ENCODE assay signal across 23 cellular contexts in genomic region chr3:39262842-39263241, GRCh38. TPM values are rescaled to one million over a fixed set of nuclear protein-coding genes. Genes with fewer than 3 reads are reported as not detected.
DNase-seq lines count a peak whose midpoint lies in the region; ATAC-seq lines count a peak whose summit lies in the region.
"Had no signal": no experiment of that assay in that cellular context is flagged by ENCODE, and none has a peak within 500 bp of the region (broad histone marks: within the 10 kb centered on the region; RNA-seq: fewer than 3 reads in every experiment).

No MANE protein-coding gene starts in this region.

- peaks cover 7% of the 10 kb centered on the region for H3K27me3 Mint-ChIP-seq in stimulated activated naive CD8-positive, alpha-beta T cell treated with anti-CD3 and anti-CD28 coated beads, Interleukin-15, Interleukin-2, amounts not matched to agents 100 ng/mL and 50 ng/mL, for 24 hours
- H3K27me3 Mint-ChIP-seq in central memory CD8-positive, alpha-beta T cell, result no peaks in the 10 kb centered on the region
- no peaks in the 10 kb centered on the region for H3K27me3 Mint-ChIP-seq in natural killer cell treated with Interleukin-12 subunit alpha and Interleukin-12 subunit beta and Interleukin-15 and Interleukin-18, amount 100 ng/mL, for 72 hours

- no peak overlapping the region for H3K4me2 ChIP-seq in trophoblast cell (ENCODE audit: low read length)

- H2BK12ac ChIP-seq in trophoblast cell (ENCODE audit: low read length), result no peak overlapping the region

- H3K14ac ChIP-seq in trophoblast cell (ENCODE audit: low read length), result no peak overlapping the region

- H3K4me3 ChIP-seq in trophoblast cell (ENCODE audit: low read depth, low read length) (no peak overlapping the region), MG63 (no peak overlapping the region)

- no peak overlapping the region for H2BK5ac ChIP-seq in trophoblast cell (ENCODE audit: low read depth, low read length, poor library complexity)

- H3K27ac Mint-ChIP-seq in stimulated activated naive CD8-positive, alpha-beta T cell treated with anti-CD3 and anti-CD28 coated beads, Interleukin-15, Interleukin-2, amounts not matched to agents 100 ng/mL and 50 ng/mL, for 24 hours, result peak overlapping the region; percentile 18
- H3K27ac Mint-ChIP-seq in central memory CD8-positive, alpha-beta T cell (ENCODE audit: low read depth), result peak overlapping the region; percentile 88
- peak overlapping the region; percentile 94 to 97 for H3K27ac Mint-ChIP-seq in natural killer cell treated with Interleukin-12 subunit alpha and Interleukin-12 subunit beta and Interleukin-15 and Interleukin-18, amount 100 ng/mL, for 72 hours

- no peak overlapping the region for H3K9ac ChIP-seq in trophoblast cell (ENCODE audit: low read length)

- H2AK5ac ChIP-seq in trophoblast cell (ENCODE audit: low read length), result no peak overlapping the region

- no peak overlapping the region for H2BK120ac ChIP-seq in trophoblast cell (ENCODE audit: insufficient read depth, low read length, poor library complexity)

- H4K12ac ChIP-seq in trophoblast cell (ENCODE audit: low read depth, low read length), result no peak overlapping the region

- H3K4ac ChIP-seq in trophoblast cell (ENCODE audit: low read depth, low read length), result no peak overlapping the region

- no peak overlapping the region for H3K27ac ChIP-seq in trophoblast cell (ENCODE audit: low read depth, low read length)
- H3K27ac ChIP-seq: C4-2B had no signal

- no peak for DNase-seq in stimulated activated naive CD8-positive, alpha-beta T cell treated with anti-CD3 and anti-CD28 coated beads, Interleukin-15, Interleukin-2, amounts not matched to agents 100 U/mL and 50 U/mL, for 24 hours
- DNase-seq in central memory CD8-positive, alpha-beta T cell (ENCODE audit: low spot score in 2 of 2), result no peak
- DNase-seq in natural killer cell treated with Interleukin-12 subunit alpha and Interleukin-12 subunit beta and Interleukin-15 and Interleukin-18, amount 100 ng/mL, for 72 hours (ENCODE audit: low spot score), result no peak
- DNase-seq in trophoblast cell, result no peak
- DNase-seq in MG63, result no peak
- no peak for DNase-seq in activated effector memory CD4-positive, alpha-beta T cell treated with Interleukin-2 at 50 U/mL for 16 hours
- DNase-seq: AML-193; DMS79; MV-4-11; NCI-H1105 treated with DMSO at 0.1 percent for 48 hours; NCI-H1694; NCI-H2081; NCI-H2171; NCI-H345; NCI-H524; NCI-H774; NK-92 treated with Interleukin-12 subunit alpha and Interleukin-12 subunit beta, amount 100 ng/mL, for 24 hours had no signal

- no peak overlapping the region for H4K91ac ChIP-seq in trophoblast cell (ENCODE audit: low read depth, low read length)

- H3K27me3 ChIP-seq in trophoblast cell (ENCODE audit: insufficient read depth, low read length), result no peaks in the 10 kb centered on the region
- H3K27me3 ChIP-seq in MG63, result no peaks in the 10 kb centered on the region

- H3K36me3 ChIP-seq in trophoblast cell (ENCODE audit: control insufficient read depth in 1 of 2, insufficient read depth in 2 of 2, low read length in 2 of 2), result no peaks in the 10 kb centered on the region
- no peaks in the 10 kb centered on the region for H3K36me3 ChIP-seq in MG63

- no peak for ATAC-seq in stimulated activated naive CD8-positive, alpha-beta T cell treated with anti-CD3 and anti-CD28 coated beads, Interleukin-15, Interleukin-2, amounts not matched to agents 100 U/mL and 50 U/mL, for 24 hours
- no peak for ATAC-seq in central memory CD8-positive, alpha-beta T cell (replicated peaks; ENCODE audit: extremely low read depth, poor library complexity, severe bottlenecking)
- no peak for ATAC-seq in natural killer cell treated with Interleukin-12 subunit alpha and Interleukin-12 subunit beta and Interleukin-15 and Interleukin-18, amount 100 ng/mL, for 72 hours
- ATAC-seq: Panc1 had no signal

- peaks cover 92% of the 10 kb centered on the region for H3K4me1 Mint-ChIP-seq in stimulated activated naive CD8-positive, alpha-beta T cell treated with anti-CD3 and anti-CD28 coated beads, Interleukin-15, Interleukin-2, amounts not matched to agents 100 ng/mL and 50 ng/mL, for 24 hours (ENCODE audit: low read depth)
- H3K4me1 Mint-ChIP-seq in central memory CD8-positive, alpha-beta T cell, result peaks cover 74% of the 10 kb centered on the region
- H3K4me1 Mint-ChIP-seq in natural killer cell treated with Interleukin-12 subunit alpha and Interleukin-12 subunit beta and Interleukin-15 and Interleukin-18, amount 100 ng/mL, for 72 hours (ENCODE audit: low read depth in 2 of 2), result peaks cover 74 to 78% of the 10 kb centered on the region in 2 donors

- no peaks in the 10 kb centered on the region for H3K79me1 ChIP-seq in trophoblast cell (ENCODE audit: low read length)

- H3K9me3 Mint-ChIP-seq in stimulated activated naive CD8-positive, alpha-beta T cell treated with anti-CD3 and anti-CD28 coated beads, Interleukin-15, Interleukin-2, amounts not matched to agents 100 ng/mL and 50 ng/mL, for 24 hours, result peaks cover 5% of the 10 kb centered on the region
- H3K9me3 Mint-ChIP-seq in central memory CD8-positive, alpha-beta T cell, result no peaks in the 10 kb centered on the region
- H3K9me3 Mint-ChIP-seq in natural killer cell treated with Interleukin-12 subunit alpha and Interleukin-12 subunit beta and Interleukin-15 and Interleukin-18, amount 100 ng/mL, for 72 hours, result peaks cover 4% of the 10 kb centered on the region

- no CpG with 5 or more reads among the region's 8 CpGs for WGBS in trophoblast cell (ENCODE audit: extremely low coverage, insufficient coverage, insufficient read length)

- no peak overlapping the region for H3K23ac ChIP-seq in trophoblast cell (ENCODE audit: low read length)

- H3K4me1 ChIP-seq in trophoblast cell (ENCODE audit: control insufficient read depth in 1 of 2, insufficient read depth in 2 of 2, low read length in 2 of 2), result no peaks in the 10 kb centered on the region

- no peak overlapping the region for H2AFZ ChIP-seq in trophoblast cell (ENCODE audit: insufficient read depth, low read length, poor library complexity)

- no peak overlapping the region for H3K18ac ChIP-seq in trophoblast cell (ENCODE audit: low read length)

- no peak overlapping the region for H3K4me3 Mint-ChIP-seq in stimulated activated naive CD8-positive, alpha-beta T cell treated with anti-CD3 and anti-CD28 coated beads, Interleukin-15, Interleukin-2, amounts not matched to agents 100 ng/mL and 50 ng/mL, for 24 hours
- peak overlapping the region; percentile 55 for H3K4me3 Mint-ChIP-seq in central memory CD8-positive, alpha-beta T cell
- H3K4me3 Mint-ChIP-seq in natural killer cell treated with Interleukin-12 subunit alpha and Interleukin-12 subunit beta and Interleukin-15 and Interleukin-18, amount 100 ng/mL, for 72 hours, result peak overlapping the region; percentile 52

- no peak overlapping the region for H4K8ac ChIP-seq in trophoblast cell (ENCODE audit: low read depth, low read length)

- no peaks in the 10 kb centered on the region for H3K36me3 Mint-ChIP-seq in stimulated activated naive CD8-positive, alpha-beta T cell treated with anti-CD3 and anti-CD28 coated beads, Interleukin-15, Interleukin-2, amounts not matched to agents 100 ng/mL and 50 ng/mL, for 24 hours (ENCODE audit: low read depth)
- peaks cover 40% of the 10 kb centered on the region for H3K36me3 Mint-ChIP-seq in central memory CD8-positive, alpha-beta T cell (ENCODE audit: insufficient read depth)
- peaks cover 17% of the 10 kb centered on the region for H3K36me3 Mint-ChIP-seq in natural killer cell treated with Interleukin-12 subunit alpha and Interleukin-12 subunit beta and Interleukin-15 and Interleukin-18, amount 100 ng/mL, for 72 hours

- H3K9me3 ChIP-seq in trophoblast cell (ENCODE audit: insufficient read depth, low read depth, low read length), result no peaks in the 10 kb centered on the region
- no peaks in the 10 kb centered on the region for H3K9me3 ChIP-seq in MG63

- no peaks in the 10 kb centered on the region for H3K79me2 ChIP-seq in trophoblast cell (ENCODE audit: control insufficient read depth, insufficient read depth, low read length, poor library complexity)

RNA-seq across cellular contexts. Expression of gene CX3CR1, which starts 17.0 kb away (rescaled TPM):
- total RNA-seq in natural killer cell treated with Interleukin-12 subunit alpha and Interleukin-12 subunit beta and Interleukin-15 and Interleukin-18, amount 100 ng/mL, for 72 hours, result 10 to 100 TPM in 1 of 2 donors, 1 to 10 TPM in 1; 5.8 to 18.4 TPM
- polyA plus RNA-seq in trophoblast cell (2013), result 0.06 and 0.07 TPM in 2 replicates
- total RNA-seq in MG63 (2014; rRNA removed; shearing (Covaris generic); ENCODE audit: low replicate concordance), result not detected in 2 replicates
- total RNA-seq: A172, HT1080 had no signal
- polyA plus RNA-seq: AG04450 had no signal

Comparison
In these comparisons a context has a peak if more than half of its experiments do, and no peak if none do; other contexts are left out.
1. H3K27ac Mint-ChIP-seq: peak in every context shown above with its lines; median percentile 96 in natural killer cell treated with Interleukin-12 subunit alpha and Interleukin-12 subunit beta and Interleukin-15 and Interleukin-18, amount 100 ng/mL, for 72 hours; 88 in central memory CD8-positive, alpha-beta T cell; 18 in stimulated activated naive CD8-positive, alpha-beta T cell treated with anti-CD3 and anti-CD28 coated beads, Interleukin-15, Interleukin-2, amounts not matched to agents 100 ng/mL and 50 ng/mL, for 24 hours.